ENCODE assay signal across 8 cellular contexts in the genomic region with DNA sequence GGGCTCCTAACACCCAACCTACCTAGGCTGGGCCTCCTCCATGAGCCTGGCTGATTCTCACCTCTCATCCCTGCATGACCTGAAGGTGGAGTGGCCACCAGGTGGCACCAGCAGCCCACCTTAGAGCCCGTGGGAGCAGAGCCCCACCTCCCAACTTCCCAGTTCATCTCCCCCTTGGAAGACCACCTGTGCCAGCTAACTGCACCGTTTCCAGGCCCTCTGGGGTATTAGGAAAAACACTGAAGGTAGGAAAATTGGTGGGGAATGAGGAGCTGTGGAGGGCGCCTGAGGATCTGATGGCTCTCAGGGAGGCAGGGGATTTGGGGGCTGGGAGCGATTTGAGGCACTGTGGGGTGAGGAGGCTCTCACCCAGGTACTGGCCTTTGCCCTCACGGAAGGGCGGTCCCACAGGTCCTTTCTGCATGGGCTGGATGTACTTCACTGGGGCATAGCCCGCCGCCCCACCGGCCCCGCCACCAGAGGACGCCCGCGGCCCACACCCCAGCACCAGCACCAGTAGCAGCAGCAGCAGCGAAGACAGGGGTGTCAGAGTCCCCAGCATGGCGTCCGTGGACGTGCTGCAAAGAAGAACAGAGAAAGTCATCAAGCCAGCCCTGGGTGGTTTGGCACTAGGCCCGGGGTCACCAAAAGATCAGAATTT. TPM values are rescaled to one million over a fixed set of nuclear protein-coding genes. Genes with fewer than 3 reads are reported as not detected.
A peak's percentile ranks its signal among the peaks of the same experiment; 100 is the strongest.
DNase-seq lines count a peak whose midpoint lies in the region; ATAC-seq and TF ChIP-seq lines count a peak whose summit lies in the region.

No MANE protein-coding gene starts in this region.

- TF ChIP-seq POLR2A in right lobe of liver (IDR thresholded peaks at IDR 0.05): no peak

- peak; percentile 57 for ATAC-seq in GM21390 (IDR thresholded peaks at IDR 0.05; ENCODE audit: unreplicated experiment)
- peak; percentile 90 to 94 (median 92) for ATAC-seq in right lobe of liver
- no peak for ATAC-seq in GM21786 (IDR thresholded peaks at IDR 0.05; ENCODE audit: unreplicated experiment)

- peak; percentile 85 for TF ChIP-seq CTCF in AG09319 (IDR thresholded peaks at IDR 0.05; ENCODE audit: low read depth, low read length)
- peak; percentile 75 to 83 (median 76) for TF ChIP-seq CTCF in right lobe of liver (IDR thresholded peaks at IDR 0.05)

- H3K4me3 ChIP-seq in right lobe of liver: peak overlapping the region in 2 of 3 donors; percentile 3 to 29

- intact Hi-C loops in right lobe of liver (cut with DNase I): loop anchor here in 1 of 2 donors (10.0 kb wide), 1 partner anchor 85 kb away; no protein-coding TSS in a partner anchor

- H3K27me3 ChIP-seq in right lobe of liver: no peaks in the 10 kb centered on the region

- H3K27ac ChIP-seq in right lobe of liver: no peak overlapping the region

- H3K9me3 ChIP-seq in right lobe of liver: no peaks in the 10 kb centered on the region

- no peak for DNase-seq in AG09319 (ENCODE audit: extremely low read depth, low read depth)
- DNase-seq in NCI-H345 treated with DMSO at 0.1 percent for 48 hours (lab: John Stamatoyannopoulos, UW; ENCODE audit: unreplicated experiment): peak; percentile 27
- DNase-seq in activated CD4-positive, alpha-beta T cell treated with anti-CD3 and anti-CD28 coated beads, Interleukin-2, amount 50 U/mL, for 1 hour: peak; percentile 79
- peak; percentile 52 for DNase-seq in dedifferentiated amniotic fluid mesenchymal stem cell (ENCODE audit: extremely low spot score)
- peak; percentile 80 to 82 (median 82) for DNase-seq in right lobe of liver
- DNase-seq in stimulated activated CD4-positive, alpha-beta T cell treated with anti-CD3 and anti-CD28 coated beads, TNF-alpha, amount 100 ng/mL, for 4 hours (ENCODE audit: low read depth in 3 of 3): peak; percentile 55 to 64 (median 58)

- WGBS in right lobe of liver (ENCODE audit: insufficient coverage, low coverage, low lambda C conversion rate, missing lambda C conversion rate): 4% methylated on average over 10 of the region's 18 CpGs

- H3K36me3 ChIP-seq in right lobe of liver: peaks cover 0 to 4% (median 0%) of the 10 kb centered on the region in 4 donors

- H3K4me1 ChIP-seq in right lobe of liver: peaks cover 0 to 5% (median 2%) of the 10 kb centered on the region in 4 donors

RNA-seq across cellular contexts. Expression of a gene that starts 11.1 kb away (rescaled TPM):
- total RNA-seq in right lobe of liver: 10 to 100 TPM in 3 of 6 experiments, 1 to 10 TPM in 3; 9.1 to 30.7 (median 14.9) TPM

RNA-seq across cellular contexts. Expression of a gene that starts 15.9 kb away (rescaled TPM):
- total RNA-seq in right lobe of liver: not detected

RNA-seq across cellular contexts. Expression of a gene that starts 25.2 kb away (rescaled TPM):
- under 1 TPM; 0.18 to 0.74 (median 0.52) TPM for total RNA-seq in right lobe of liver

RNA-seq across cellular contexts. Expression of a gene that starts 49.5 kb away (rescaled TPM):
- total RNA-seq in right lobe of liver: 10 to 100 TPM; 26.0 to 52.4 (median 30.9) TPM

RNA-seq across cellular contexts. Expression of a gene that starts 56.1 kb away (rescaled TPM):
- 10 to 100 TPM; 10.2 to 28.2 (median 15.8) TPM for total RNA-seq in right lobe of liver
